8 cellular contexts compared by ENCODE assay signal in genomic region chr10:72126184-72126871, GRCh38. TPM values are rescaled to one million over a fixed set of nuclear protein-coding genes. Genes with fewer than 3 reads are reported as not detected.
DNase-seq lines count a peak whose midpoint lies in the region; ATAC-seq, FAIRE-seq and TF ChIP-seq lines count a peak whose summit lies in the region.

No MANE protein-coding gene starts in this region.

- H3K27me3 ChIP-seq in sigmoid colon = no peaks in the 10 kb centered on the region

- DNase-seq in natural killer cell = no peak
- DNase-seq in natural killer cell treated with Interleukin-12 subunit alpha and Interleukin-12 subunit beta and Interleukin-15 and Interleukin-18, amount 100 ng/mL, for 72 hours (ENCODE audit: low spot score) = no peak
- DNase-seq in RKO (ENCODE audit: low spot score) = peak; percentile 49
- DNase-seq in fibroblast of villous mesenchyme (ENCODE audit: low read depth) = peak; percentile 75
- DNase-seq in stromal cell of bone marrow (ENCODE audit: low read depth) = peak; percentile 24
- DNase-seq in sigmoid colon = no peak
- no peak for DNase-seq in GM12891 (ENCODE audit: insufficient read length, low spot score)
- DNase-seq in cerebellar nuclear complex (lab: John Stamatoyannopoulos, UW) = no peak

- H3K4me1 ChIP-seq in sigmoid colon = no peaks in the 10 kb centered on the region

- H3K4me1 Mint-ChIP-seq in natural killer cell = peaks cover 0 to 10% of the 10 kb centered on the region in 2 donors
- H3K4me1 Mint-ChIP-seq in natural killer cell treated with Interleukin-12 subunit alpha and Interleukin-12 subunit beta and Interleukin-15 and Interleukin-18, amount 100 ng/mL, for 72 hours (ENCODE audit: low read depth in 2 of 2) = peaks cover 4 to 10% of the 10 kb centered on the region in 2 donors

- 95 to 98% methylated on average over 3 of the region's 3 CpGs for WGBS in sigmoid colon, 2 donors

- no peak for TF ChIP-seq EP300 in sigmoid colon (IDR thresholded peaks at IDR 0.05)

- ATAC-seq in natural killer cell = peak in 1 of 3 donors; percentile 30
- no peak for ATAC-seq in natural killer cell treated with Interleukin-12 subunit alpha and Interleukin-12 subunit beta and Interleukin-15 and Interleukin-18, amount 100 ng/mL, for 72 hours

- FAIRE-seq in GM12891 (lab: Jason Lieb, UNC) = no peak

- no peaks in the 10 kb centered on the region for H3K9me3 ChIP-seq in sigmoid colon

- intact Hi-C loops in natural killer cell (cut with micrococcal nuclease) (loop anchor here (2.0 kb wide), 1 partner anchor 214 kb away; no protein-coding TSS in a partner anchor), sigmoid colon (cut with DNase I) (loop anchor here (5.0 kb wide), 1 partner anchor 211 kb away; no protein-coding TSS in a partner anchor)

- H3K4me3 ChIP-seq in fibroblast of villous mesenchyme (ENCODE audit: low read depth, low read length) = no peak overlapping the region
- H3K4me3 ChIP-seq in sigmoid colon = no peak overlapping the region

- peaks cover 0 to 10% (median 0%) of the 10 kb centered on the region in 4 donors for H3K36me3 ChIP-seq in sigmoid colon

- H3K27me3 Mint-ChIP-seq in natural killer cell (ENCODE audit: low read depth in 2 of 2) = no peaks in the 10 kb centered on the region
- no peaks in the 10 kb centered on the region for H3K27me3 Mint-ChIP-seq in natural killer cell treated with Interleukin-12 subunit alpha and Interleukin-12 subunit beta and Interleukin-15 and Interleukin-18, amount 100 ng/mL, for 72 hours

- TF ChIP-seq POLR2A in sigmoid colon (IDR thresholded peaks at IDR 0.05) = no peak
- no peak for TF ChIP-seq POLR2A in GM12891 (IDR thresholded peaks at IDR 0.05; ENCODE audit: low read depth, low read length)

- H3K27ac Mint-ChIP-seq in natural killer cell = no peak overlapping the region
- H3K27ac Mint-ChIP-seq in natural killer cell treated with Interleukin-12 subunit alpha and Interleukin-12 subunit beta and Interleukin-15 and Interleukin-18, amount 100 ng/mL, for 72 hours = no peak overlapping the region

- H3K27ac ChIP-seq in sigmoid colon = no peak overlapping the region

- TF ChIP-seq CTCF in natural killer cell (IDR thresholded peaks at IDR 0.05) (peak; percentile 29), fibroblast of villous mesenchyme (IDR thresholded peaks at IDR 0.05; ENCODE audit: insufficient read depth, low read depth, low read length) (peak; percentile 56), sigmoid colon (IDR thresholded peaks at IDR 0.05) (peak in 1 of 4 experiments; percentile 8)

- H3K36me3 Mint-ChIP-seq in natural killer cell = no peaks in the 10 kb centered on the region
- H3K36me3 Mint-ChIP-seq in natural killer cell treated with Interleukin-12 subunit alpha and Interleukin-12 subunit beta and Interleukin-15 and Interleukin-18, amount 100 ng/mL, for 72 hours = no peaks in the 10 kb centered on the region

- no peaks in the 10 kb centered on the region for H3K9me3 Mint-ChIP-seq in natural killer cell
- no peaks in the 10 kb centered on the region for H3K9me3 Mint-ChIP-seq in natural killer cell treated with Interleukin-12 subunit alpha and Interleukin-12 subunit beta and Interleukin-15 and Interleukin-18, amount 100 ng/mL, for 72 hours

- no peak overlapping the region for H3K4me3 Mint-ChIP-seq in natural killer cell
- H3K4me3 Mint-ChIP-seq in natural killer cell treated with Interleukin-12 subunit alpha and Interleukin-12 subunit beta and Interleukin-15 and Interleukin-18, amount 100 ng/mL, for 72 hours = no peak overlapping the region

TF ChIP-seq in GM12891, 5 proteins besides CTCF, POLR2A, EP300 and RAD21:
- TF ChIP-seq POLR2AphosphoS5 (IDR thresholded peaks at IDR 0.05; ENCODE audit: low read depth, low read length) = no peak
- no peak for TF ChIP-seq SPI1 (IDR thresholded peaks at IDR 0.05; ENCODE audit: low read depth, low read length)
- no peak for TF ChIP-seq PAX5 (IDR thresholded peaks at IDR 0.05; ENCODE audit: insufficient read depth, low read length, severe bottlenecking)
- TF ChIP-seq POU2F2 (IDR thresholded peaks at IDR 0.05; ENCODE audit: low read depth, low read length) = no peak

RNA-seq across cellular contexts. Expression of gene SPOCK2, which starts 38.0 kb away (rescaled TPM):
- total RNA-seq in natural killer cell (100 to 1,000 TPM; 258 to 329 (median 293) TPM), fibroblast of villous mesenchyme (under 0.01 TPM in 1 of 2 replicates, not detected in the other), sigmoid colon (1 to 10 TPM; 5.8 to 10.0 (median 8.5) TPM)
- total RNA-seq in natural killer cell treated with Interleukin-12 subunit alpha and Interleukin-12 subunit beta and Interleukin-15 and Interleukin-18, amount 100 ng/mL, for 72 hours = 10 to 100 TPM; 24.9 to 25.9 TPM
- 10 to 100 TPM in 1 of 3 donors, 1 to 10 TPM in 1, under 1 TPM in 1; 0.60 to 59.5 (median 2.8) TPM for polyA plus RNA-seq in sigmoid colon
- 2.3 TPM for polyA plus RNA-seq in GM12891 (2012; ENCODE audit: low read depth, missing spikeins)

Comparison
In these comparisons a context has a peak if more than half of its experiments do, and no peak if none do; other contexts are left out.
1. RNA of gene SPOCK2, which starts 38.0 kb away (total RNA-seq): 258 to 329 TPM in natural killer cell; 24.9 to 25.9 TPM in natural killer cell treated with Interleukin-12 subunit alpha and Interleukin-12 subunit beta and Interleukin-15 and Interleukin-18, amount 100 ng/mL, for 72 hours, 5.8 to 10.0 TPM in sigmoid colon and under 0.01 TPM in fibroblast of villous mesenchyme; every median in the first group is over 4 times any median in the second.
2. DNase-seq: peak in RKO (single experiment), fibroblast of villous mesenchyme (single experiment) and stromal cell of bone marrow (single experiment); none in natural killer cell (single experiment), natural killer cell treated with Interleukin-12 subunit alpha and Interleukin-12 subunit beta and Interleukin-15 and Interleukin-18, amount 100 ng/mL, for 72 hours (single experiment), sigmoid colon (single experiment), GM12891 (single experiment) and cerebellar nuclear complex (0 of 2).